15 cellular contexts compared by ENCODE assay signal in the genomic region with DNA sequence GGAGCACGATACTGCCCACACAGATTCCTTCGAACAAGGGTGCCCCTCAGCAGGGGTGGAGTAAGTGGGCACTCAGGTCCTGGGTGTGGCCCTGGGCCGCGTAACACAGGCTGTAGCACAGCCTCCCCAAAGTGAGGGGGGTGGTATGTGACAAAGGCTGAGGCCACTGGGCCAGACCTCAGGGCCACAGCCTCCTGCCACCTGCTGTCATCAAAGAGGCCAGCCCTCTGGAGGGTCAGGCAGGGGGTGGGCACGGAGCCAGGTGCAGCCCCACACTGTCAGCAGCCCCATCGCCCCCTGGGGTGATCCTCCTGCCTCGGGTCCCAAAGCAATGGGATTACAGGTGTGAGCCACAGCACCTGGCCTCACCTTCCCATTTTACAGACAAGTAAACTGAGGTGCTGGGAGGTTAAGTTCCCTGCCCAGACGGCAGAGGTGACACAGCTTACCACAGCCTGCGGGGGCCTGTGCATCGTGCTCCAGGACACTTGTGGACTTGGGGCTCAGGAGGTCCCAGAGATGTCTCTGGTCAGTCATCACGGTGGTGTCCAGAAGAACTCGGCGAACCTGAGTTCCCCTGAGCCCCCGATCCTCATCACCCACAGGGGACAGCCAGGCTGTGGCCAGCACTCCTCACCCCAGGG. TPM values are rescaled to one million over a fixed set of nuclear protein-coding genes. Genes with fewer than 3 reads are reported as not detected.
DNase-seq lines count a peak whose midpoint lies in the region; ATAC-seq and TF ChIP-seq lines count a peak whose summit lies in the region.
"Had no signal": no experiment of that assay in that cellular context is flagged by ENCODE, and none has a peak within 500 bp of the region (broad histone marks: within the 10 kb centered on the region; RNA-seq: fewer than 3 reads in every experiment).

No MANE protein-coding gene starts in this region.

- no peak for TF ChIP-seq CTCF in natural killer cell (IDR thresholded peaks at IDR 0.05)

- intact Hi-C loops in natural killer cell (cut with micrococcal nuclease): no loop called here

- no peaks in the 10 kb centered on the region for H3K36me3 Mint-ChIP-seq in activated T-helper 17 cell treated with anti-CD3 and anti-CD28 coated beads, Interleukin-2, amount 50 U/mL, for 72 hours (ENCODE audit: low read depth)
- no peaks in the 10 kb centered on the region for H3K36me3 Mint-ChIP-seq in natural killer cell

- H3K9me3 Mint-ChIP-seq in activated T-helper 17 cell treated with anti-CD3 and anti-CD28 coated beads, Interleukin-2, amount 50 U/mL, for 72 hours: no peaks in the 10 kb centered on the region
- H3K9me3 Mint-ChIP-seq in natural killer cell: no peaks in the 10 kb centered on the region
- H3K9me3 Mint-ChIP-seq: activated T-helper 2 cell treated with anti-CD3 and anti-CD28 coated beads, Interferon-gamma antibody, Interleukin-2, Interleukin-4, amounts not matched to agents 10 μg/mL and 5 μg/mL and 100 μg/mL, durations not matched to agents 14 hours and 24 hours and 36 hours had no signal

- H3K27ac Mint-ChIP-seq in activated T-helper 17 cell treated with anti-CD3 and anti-CD28 coated beads, Interleukin-2, amount 50 U/mL, for 72 hours: no peak overlapping the region
- peak overlapping the region; percentile 95 for H3K27ac Mint-ChIP-seq in natural killer cell
- H3K27ac Mint-ChIP-seq: activated T-helper 2 cell treated with anti-CD3 and anti-CD28 coated beads, Interferon-gamma antibody, Interleukin-2, Interleukin-4, amounts not matched to agents 10 μg/mL and 5 μg/mL and 100 μg/mL, durations not matched to agents 14 hours and 24 hours and 36 hours had no signal

- H3K4me1 Mint-ChIP-seq in activated T-helper 17 cell treated with anti-CD3 and anti-CD28 coated beads, Interleukin-2, amount 50 U/mL, for 72 hours: peaks cover 5% of the 10 kb centered on the region
- peaks cover 11 to 25% of the 10 kb centered on the region in 2 donors for H3K4me1 Mint-ChIP-seq in natural killer cell

- no peak for ATAC-seq in activated T-helper 17 cell treated with anti-CD3 and anti-CD28 coated beads, Interleukin-2, amount 50 U/mL, for 72 hours (replicated peaks)
- ATAC-seq in natural killer cell: no peak
- ATAC-seq in GM21717 (IDR thresholded peaks at IDR 0.05; ENCODE audit: unreplicated experiment): no peak
- ATAC-seq: Right ventricle myocardium inferior had no signal

- peak overlapping the region; percentile 27 for H3K4me3 Mint-ChIP-seq in activated T-helper 17 cell treated with anti-CD3 and anti-CD28 coated beads, Interleukin-2, amount 50 U/mL, for 72 hours
- H3K4me3 Mint-ChIP-seq in natural killer cell: no peak overlapping the region

- H3K27me3 Mint-ChIP-seq in activated T-helper 17 cell treated with anti-CD3 and anti-CD28 coated beads, Interleukin-2, amount 50 U/mL, for 72 hours: no peaks in the 10 kb centered on the region
- H3K27me3 Mint-ChIP-seq in natural killer cell (ENCODE audit: low read depth in 2 of 2): no peaks in the 10 kb centered on the region

- DNase-seq in stimulated activated CD4-positive, alpha-beta T cell treated with anti-CD3 and anti-CD28 coated beads, Interleukin-15, amount 100 ng/mL, for 24 hours: peak; percentile 1
- no peak for DNase-seq in stimulated activated CD4-positive, alpha-beta T cell treated with anti-CD3 and anti-CD28 coated beads, Interleukin-2, amount 100 ng/mL, for 48 hours
- DNase-seq in natural killer cell (peak; percentile 14), NCI-H2107 treated with DMSO at 0.1 percent for 48 hours (lab: John Stamatoyannopoulos, UW; ENCODE audit: unreplicated experiment) (no peak), occipital lobe (lab: John Stamatoyannopoulos, UW) (no peak)
- DNase-seq: DMS153, hypothalamus, MV-4-11, NCI-H2029, NCI-H510A treated with DMSO at 0.1 percent for 48 hours, nucleus accumbens had no signal

RNA-seq across cellular contexts. Expression of a gene that starts 27.5 kb away (rescaled TPM):
- 1 to 10 TPM; 6.1 to 7.7 TPM for total RNA-seq in activated T-helper 17 cell treated with anti-CD3 and anti-CD28 coated beads, Interleukin-2, amount 50 U/mL, for 72 hours
- total RNA-seq in natural killer cell: 100 to 1,000 TPM; 141 to 172 (median 166) TPM
- 19.7 TPM for total RNA-seq in occipital lobe

RNA-seq across cellular contexts. Expression of a gene that starts 47.5 kb away (rescaled TPM):
- total RNA-seq in activated T-helper 17 cell treated with anti-CD3 and anti-CD28 coated beads, Interleukin-2, amount 50 U/mL, for 72 hours: 10 to 100 TPM; 27.1 to 28.0 TPM
- total RNA-seq in natural killer cell (10 to 100 TPM; 38.0 to 50.3 (median 49.4) TPM), occipital lobe (37.4 TPM)

RNA-seq across cellular contexts. Expression of a gene that starts 47.5 kb away (rescaled TPM):
- total RNA-seq in activated T-helper 17 cell treated with anti-CD3 and anti-CD28 coated beads, Interleukin-2, amount 50 U/mL, for 72 hours: 1 to 10 TPM; 7.8 to 8.0 TPM
- 1 to 10 TPM; 2.6 to 6.9 (median 3.3) TPM for total RNA-seq in natural killer cell
- 7.8 TPM for total RNA-seq in occipital lobe

Comparison
In these comparisons a context has a peak if more than half of its experiments do, and no peak if none do; other contexts are left out.
1. DNase-seq: peak in stimulated activated CD4-positive, alpha-beta T cell treated with anti-CD3 and anti-CD28 coated beads, Interleukin-15, amount 100 ng/mL, for 24 hours (single experiment) and natural killer cell (single experiment); none in stimulated activated CD4-positive, alpha-beta T cell treated with anti-CD3 and anti-CD28 coated beads, Interleukin-2, amount 100 ng/mL, for 48 hours (0 of 2), NCI-H2107 treated with DMSO at 0.1 percent for 48 hours (single experiment) and occipital lobe (single experiment).